ENCODE assay signal across 9 cellular contexts in genomic region chr2:191927319-191927867, GRCh38.
DNase-seq lines count a peak whose midpoint lies in the region; ATAC-seq and TF ChIP-seq lines count a peak whose summit lies in the region.
"Had no signal": no experiment of that assay in that cellular context is flagged by ENCODE, and none has a peak within 500 bp of the region (broad histone marks: within the 10 kb centered on the region; RNA-seq: fewer than 3 reads in every experiment).

No MANE protein-coding gene starts in this region.

- no peaks in the 10 kb centered on the region for H3K36me3 ChIP-seq in mesendoderm (ENCODE audit: control insufficient read depth, insufficient read depth, low read length)

- DNase-seq in DMS79 (lab: John Stamatoyannopoulos, UW) (peak; percentile 87), NCI-H1092 (lab: John Stamatoyannopoulos, UW) (peak; percentile 33), cardiac fibroblast (ENCODE audit: low read depth in 2 of 2) (peak; percentile 69 to 86), mesendoderm (peak; percentile 45), natural killer cell (no peak), superior temporal gyrus (ENCODE audit: extremely low spot score) (no peak)
- DNase-seq in activated CD8-positive, alpha-beta memory T cell treated with anti-CD3 and anti-CD28 coated beads for 24 hours: no peak

- H2AK5ac ChIP-seq in mesendoderm (ENCODE audit: low read length): no peak overlapping the region

- no peaks in the 10 kb centered on the region for H3K79me2 ChIP-seq in mesendoderm (ENCODE audit: control insufficient read depth, insufficient read depth, low read length)

- no peaks in the 10 kb centered on the region for H3K36me3 Mint-ChIP-seq in natural killer cell

- no peak overlapping the region for H2BK15ac ChIP-seq in mesendoderm (replicated peaks; ENCODE audit: low read depth)

- H3K4me3 Mint-ChIP-seq in natural killer cell: no peak overlapping the region

- H3K56ac ChIP-seq in mesendoderm (ENCODE audit: low read length): peak overlapping the region; percentile 6

- H3K9me3 Mint-ChIP-seq in natural killer cell: no peaks in the 10 kb centered on the region

- H3K4me3 ChIP-seq in cardiac fibroblast (replicated peaks in 1 of 2; ENCODE audit: low read depth in 2 of 2, low read length in 2 of 2) (no peak overlapping the region), mesendoderm (ENCODE audit: low read length) (no peak overlapping the region)
- H3K4me3 ChIP-seq: skin epidermis had no signal

- no peak overlapping the region for H2BK120ac ChIP-seq in mesendoderm (ENCODE audit: low read depth, low read length)

- H4K8ac ChIP-seq in mesendoderm (ENCODE audit: low read depth, low read length): no peak overlapping the region

- H3K4ac ChIP-seq in mesendoderm (ENCODE audit: low read depth, low read length): peak overlapping the region; percentile 36

- no peak overlapping the region for H4K5ac ChIP-seq in mesendoderm (ENCODE audit: low read length)

- no peak overlapping the region for H3K27ac Mint-ChIP-seq in natural killer cell

- H3K23ac ChIP-seq in mesendoderm (ENCODE audit: low read length): no peak overlapping the region

- no peak overlapping the region for H3K4me2 ChIP-seq in mesendoderm (ENCODE audit: low read length)

- H3K9ac ChIP-seq in mesendoderm (ENCODE audit: low read length): no peak overlapping the region

- peak overlapping the region; percentile 68 for H3K18ac ChIP-seq in mesendoderm (ENCODE audit: low read length)

- H3K4me1 ChIP-seq in mesendoderm (ENCODE audit: control insufficient read depth, low read depth, low read length): peaks cover 9% of the 10 kb centered on the region

- no peaks in the 10 kb centered on the region for H3K27me3 ChIP-seq in mesendoderm (ENCODE audit: insufficient read depth, low read length, poor library complexity)

- no peak overlapping the region for H3K27ac ChIP-seq in mesendoderm (ENCODE audit: low read depth, low read length)

- peaks cover 3 to 8% of the 10 kb centered on the region in 2 donors for H3K27me3 Mint-ChIP-seq in natural killer cell (ENCODE audit: low read depth in 2 of 2)

- ATAC-seq in natural killer cell: no peak
- no peak for ATAC-seq in GM19035 (IDR thresholded peaks at IDR 0.05; ENCODE audit: unreplicated experiment)

- peak overlapping the region; percentile 31 for H2BK5ac ChIP-seq in mesendoderm (ENCODE audit: low read length)

- no CpG with 5 or more reads among the region's 4 CpGs for WGBS in mesendoderm (ENCODE audit: extremely low coverage, insufficient coverage, low lambda C conversion rate)

- H3K4me1 Mint-ChIP-seq in natural killer cell: peaks cover 0 to 10% of the 10 kb centered on the region in 2 donors

- TF ChIP-seq CTCF in cardiac fibroblast (IDR thresholded peaks at IDR 0.05; ENCODE audit: low read depth, low read length) (no peak), natural killer cell (IDR thresholded peaks at IDR 0.05) (no peak)

- intact Hi-C loops in natural killer cell (cut with micrococcal nuclease): no loop called here

- H3K79me1 ChIP-seq in mesendoderm (ENCODE audit: low read length): no peaks in the 10 kb centered on the region

Comparison
In these comparisons a context has a peak if more than half of its experiments do, and no peak if none do; other contexts are left out.
1. DNase-seq: peak in DMS79 (single experiment), NCI-H1092 (single experiment), cardiac fibroblast (2 of 2) and mesendoderm (single experiment); none in natural killer cell (single experiment), activated CD8-positive, alpha-beta memory T cell treated with anti-CD3 and anti-CD28 coated beads for 24 hours (single experiment) and superior temporal gyrus (single experiment).